In the genomic region with DNA sequence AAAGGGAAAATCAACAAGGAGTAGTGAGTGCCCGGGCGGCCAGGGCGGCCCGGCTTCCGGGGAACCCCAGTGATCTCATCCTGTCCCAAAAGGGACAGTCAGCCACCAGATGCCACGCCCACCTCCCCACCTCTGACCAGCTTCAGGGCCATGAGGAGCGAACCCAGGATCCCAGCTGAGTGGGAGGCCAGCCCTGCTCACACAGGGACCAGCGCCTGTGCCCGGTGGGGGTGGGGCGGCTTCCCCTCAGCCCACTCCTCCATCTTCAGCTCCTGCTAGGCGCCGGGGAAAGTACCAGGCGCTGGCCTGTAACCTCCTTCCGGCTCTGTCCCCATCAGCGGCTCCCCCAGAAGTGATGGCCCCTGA, we compare ENCODE assay signal across 8 cellular contexts. TPM values are rescaled to one million over a fixed set of nuclear protein-coding genes. Genes with fewer than 3 reads are reported as not detected.
DNase-seq lines count a peak whose midpoint lies in the region; ATAC-seq, FAIRE-seq and TF ChIP-seq lines count a peak whose summit lies in the region.

No MANE protein-coding gene starts in this region.

- H3K4me2 ChIP-seq in BLaER1 treated with 17β-estradiol and CSF1 and Interleukin-3, amounts not matched to agents 10 nM and 100 nM = peak overlapping the region; percentile 72 to 93 (median 90)

- H3K27ac ChIP-seq in BLaER1 treated with 17β-estradiol and CSF1 and Interleukin-3, amounts not matched to agents 10 nM and 100 nM = peak overlapping the region in 10 of 11 experiments; percentile 38 to 77 (median 54); a peak in 17 of 22 replicates
- H3K27ac ChIP-seq in naive thymus-derived CD4-positive, alpha-beta T cell (ENCODE audit: low read depth, low read length) = peak overlapping the region; percentile 48

- no peak for TF ChIP-seq CTCF in choroid plexus epithelial cell (conservative IDR thresholded peaks at IDR 0.05; ENCODE audit: low read depth, low read length)

- H3K4me3 Mint-ChIP-seq in naive thymus-derived CD4-positive, alpha-beta T cell = peak overlapping the region in 9 of 10 donors; percentile 23 to 70 (median 52)

- peaks cover 0 to 6% (median 0%) of the 10 kb centered on the region in 5 donors for H3K27me3 Mint-ChIP-seq in naive thymus-derived CD4-positive, alpha-beta T cell

- no peak overlapping the region for H3K27ac Mint-ChIP-seq in naive thymus-derived CD4-positive, alpha-beta T cell

- H3K9me3 Mint-ChIP-seq in naive thymus-derived CD4-positive, alpha-beta T cell = peaks cover 0 to 3% (median 0%) of the 10 kb centered on the region in 11 donors

- H3K27me3 ChIP-seq in BLaER1 treated with 17β-estradiol and CSF1 and Interleukin-3, amounts not matched to agents 10 nM and 100 nM = no peaks in the 10 kb centered on the region
- peaks cover 0 to 2% of the 10 kb centered on the region in 2 donors for H3K27me3 ChIP-seq in naive thymus-derived CD4-positive, alpha-beta T cell (ENCODE audit: control insufficient read depth in 2 of 2, insufficient read depth in 2 of 2, low read length in 2 of 2)

- H3K4me1 ChIP-seq in BLaER1 treated with 17β-estradiol and CSF1 and Interleukin-3, amounts not matched to agents 10 nM and 100 nM = peaks cover 61 to 79% (median 64%) of the 10 kb centered on the region in 10 experiments
- peaks cover 0 to 4% of the 10 kb centered on the region in 2 donors for H3K4me1 ChIP-seq in naive thymus-derived CD4-positive, alpha-beta T cell (ENCODE audit: control insufficient read depth in 2 of 2, insufficient read depth in 2 of 2, low read length in 2 of 2)

- peaks cover 0 to 10% (median 0%) of the 10 kb centered on the region in 11 experiments; a peak in 2 of 22 replicates for H4K20me1 ChIP-seq in BLaER1 treated with 17β-estradiol and CSF1 and Interleukin-3, amounts not matched to agents 10 nM and 100 nM

- no peak for FAIRE-seq in urothelium cell line (lab: Jason Lieb, UNC)

- CTCF ChIA-PET in naive thymus-derived CD4-positive, alpha-beta T cell (lab: Charles Lee) = no interaction called here

- no peaks in the 10 kb centered on the region for H3K36me3 Mint-ChIP-seq in naive thymus-derived CD4-positive, alpha-beta T cell

- POLR2A ChIA-PET in naive thymus-derived CD4-positive, alpha-beta T cell (lab: Charles Lee) = no interaction called here

- DNase-seq in choroid plexus epithelial cell (ENCODE audit: low read depth) (no peak), NCI-H524 (lab: John Stamatoyannopoulos, UW) (no peak), NCI-H226 (no peak), urothelium cell line (ENCODE audit: low spot score) (no peak)
- DNase-seq in naive thymus-derived CD4-positive, alpha-beta T cell = no peak

- H3K9me3 ChIP-seq in BLaER1 treated with 17β-estradiol and CSF1 and Interleukin-3, amounts not matched to agents 10 nM and 100 nM (replicated peaks in 1 of 11) = no peaks in the 10 kb centered on the region
- H3K9me3 ChIP-seq in naive thymus-derived CD4-positive, alpha-beta T cell (ENCODE audit: control insufficient read depth in 2 of 3, low read length in 3 of 3) = no peaks in the 10 kb centered on the region

- peak overlapping the region; percentile 45 to 73 (median 60); a peak in 19 of 22 replicates for H3K9ac ChIP-seq in BLaER1 treated with 17β-estradiol and CSF1 and Interleukin-3, amounts not matched to agents 10 nM and 100 nM

- ATAC-seq in HG02938 (IDR thresholded peaks at IDR 0.05; ENCODE audit: unreplicated experiment) (peak; percentile 16), HG03135 (IDR thresholded peaks at IDR 0.05; ENCODE audit: unreplicated experiment) (no peak)
- peak; percentile 19 for ATAC-seq in naive thymus-derived CD4-positive, alpha-beta T cell

- H3K36me3 ChIP-seq in BLaER1 treated with 17β-estradiol and CSF1 and Interleukin-3, amounts not matched to agents 10 nM and 100 nM = no peaks in the 10 kb centered on the region
- no peaks in the 10 kb centered on the region for H3K36me3 ChIP-seq in naive thymus-derived CD4-positive, alpha-beta T cell (ENCODE audit: control insufficient read depth in 2 of 3, insufficient read depth in 3 of 3, low read length in 3 of 3)

- peaks cover 0 to 9% (median 5%) of the 10 kb centered on the region in 7 donors for H3K4me1 Mint-ChIP-seq in naive thymus-derived CD4-positive, alpha-beta T cell

- intact Hi-C loops in naive thymus-derived CD4-positive, alpha-beta T cell (cut with micrococcal nuclease) = no loop called here

- H3K4me3 ChIP-seq in BLaER1 treated with 17β-estradiol and CSF1 and Interleukin-3, amounts not matched to agents 10 nM and 100 nM = peak overlapping the region in 7 of 10 experiments; percentile 32 to 66 (median 43); a peak in 10 of 20 replicates
- H3K4me3 ChIP-seq in choroid plexus epithelial cell (ENCODE audit: low read depth, low read length) = peak overlapping the region; percentile 49
- no peak overlapping the region for H3K4me3 ChIP-seq in naive thymus-derived CD4-positive, alpha-beta T cell (ENCODE audit: low read length)

RNA-seq across cellular contexts. Expression of a gene that starts 6.2 kb away (rescaled TPM):
- 10 to 100 TPM; 19.9 to 32.7 (median 23.8) TPM for total RNA-seq in naive thymus-derived CD4-positive, alpha-beta T cell
- polyA plus RNA-seq in naive thymus-derived CD4-positive, alpha-beta T cell = 1 to 10 TPM; 5.8 to 7.1 TPM

RNA-seq across cellular contexts. Expression of a gene that starts 6.5 kb away (rescaled TPM):
- total RNA-seq in naive thymus-derived CD4-positive, alpha-beta T cell = 100 to 1,000 TPM; 115 to 183 (median 123) TPM
- polyA plus RNA-seq in naive thymus-derived CD4-positive, alpha-beta T cell = 100 to 1,000 TPM; 306 to 404 TPM

RNA-seq across cellular contexts. Expression of a gene that starts 8.4 kb away (rescaled TPM):
- total RNA-seq in naive thymus-derived CD4-positive, alpha-beta T cell = 1 to 10 TPM in 2 of 5 experiments, under 1 TPM in 3; 0.80 to 9.4 (median 0.92) TPM
- polyA plus RNA-seq in naive thymus-derived CD4-positive, alpha-beta T cell = not detected

RNA-seq across cellular contexts. Expression of a gene that starts 25.1 kb away (rescaled TPM):
- total RNA-seq in naive thymus-derived CD4-positive, alpha-beta T cell = 10 to 100 TPM; 32.7 to 66.8 (median 42.3) TPM
- 1 to 10 TPM; 3.8 to 5.7 TPM for polyA plus RNA-seq in naive thymus-derived CD4-positive, alpha-beta T cell

RNA-seq across cellular contexts. Expression of a gene that starts 55.2 kb away (rescaled TPM):
- 10 to 100 TPM; 13.7 to 20.1 (median 18.3) TPM for total RNA-seq in naive thymus-derived CD4-positive, alpha-beta T cell
- polyA plus RNA-seq in naive thymus-derived CD4-positive, alpha-beta T cell = 10 to 100 TPM; 21.9 to 28.3 TPM
